Comparison of ENCODE assay signal across 8 cellular contexts in the genomic region with DNA sequence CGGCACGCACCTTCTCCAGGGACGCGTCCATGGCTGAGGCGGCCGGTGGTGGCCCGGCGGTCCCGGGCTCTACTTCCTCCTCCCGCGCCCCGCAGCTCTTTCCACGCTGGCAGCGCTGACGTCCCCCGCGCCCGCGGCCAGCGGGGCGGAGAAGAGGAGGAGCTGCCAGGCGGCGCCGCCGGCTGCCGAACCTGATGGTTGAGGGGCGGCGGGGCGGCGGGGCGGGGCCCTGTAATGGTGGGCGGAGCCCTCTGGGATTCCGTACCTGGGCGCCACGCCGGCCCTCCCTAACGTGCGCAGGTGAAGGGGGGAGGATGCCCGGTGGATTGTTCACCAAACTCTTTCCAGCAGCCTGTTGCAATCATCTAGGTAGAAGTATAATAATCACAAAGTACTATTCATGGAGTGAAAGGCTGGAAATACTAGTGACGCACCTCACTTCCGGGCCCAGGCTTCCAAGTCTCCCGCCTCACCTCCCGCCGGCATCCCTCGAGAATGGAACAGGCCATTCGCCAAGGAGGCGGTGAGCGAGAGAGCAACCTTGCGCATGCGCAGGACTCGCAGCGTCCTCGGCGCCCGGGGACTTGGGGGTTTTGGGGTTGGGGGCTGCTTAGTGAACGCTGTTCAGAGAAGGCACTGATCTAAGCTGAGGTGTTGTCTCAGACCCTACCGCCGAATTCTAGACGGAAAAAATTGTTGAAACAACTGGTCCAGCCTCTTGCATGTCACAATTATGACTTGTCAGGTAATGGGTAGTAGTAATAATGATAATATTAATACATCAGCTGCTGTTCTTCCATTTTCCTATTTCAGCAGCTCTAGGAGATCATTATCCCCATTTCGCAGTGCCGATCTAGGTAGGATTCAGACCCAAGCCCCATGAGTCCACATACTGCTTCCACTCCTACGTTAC. TPM values are rescaled to one million over a fixed set of nuclear protein-coding genes. Genes with fewer than 3 reads are reported as not detected.
DNase-seq lines count a peak whose midpoint lies in the region; ATAC-seq, FAIRE-seq and TF ChIP-seq lines count a peak whose summit lies in the region.
"Not testable (repeated sequence)": the region's sequence is repeated elsewhere in the genome, so short reads cannot be mapped to it uniquely, and the experiment has no call there.

No MANE protein-coding gene starts in this region.

- not testable (repeated sequence) for H3K9me3 ChIP-seq in HUES6 (ENCODE audit: control insufficient read depth, insufficient read depth, low read depth, low read length); endocrine pancreas (ENCODE audit: control insufficient read depth, low read length)

- TF ChIP-seq CTCF in D721Med (IDR thresholded peaks at IDR 0.05; ENCODE audit: insufficient read depth, missing control alignments), result not testable (repeated sequence)

- DNase-seq in D721Med (ENCODE audit: insufficient read length, low spot score), result peak; percentile 18
- DNase-seq in NOMO-1 treated with dmso at 0.1 percent for 144 hours (lab: John Stamatoyannopoulos, UW; ENCODE audit: unreplicated experiment), result peak; percentile 72
- DNase-seq in activated CD8-positive, alpha-beta memory T cell treated with anti-CD3 and anti-CD28 coated beads, Interleukin-2, amount 50 U/mL, for 1 hour (ENCODE audit: extremely low read depth), result peak; percentile 73
- DNase-seq in mesenteric fat pad (ENCODE audit: low spot score), result peak; percentile 94
- peak; percentile 92 for DNase-seq in stimulated activated CD8-positive, alpha-beta memory T cell treated with anti-CD3 and anti-CD28 coated beads, Interleukin-15, amount 100 ng/mL, for 1 hour (ENCODE audit: low read depth)

- H3K9ac ChIP-seq in HUES6 (ENCODE audit: low read length), result peak overlapping the region; percentile 90
- H3K9ac ChIP-seq in endocrine pancreas (ENCODE audit: control insufficient read depth, insufficient read depth, low read length), result not testable (repeated sequence)

- not testable (repeated sequence) for H3K4me1 ChIP-seq in HUES6 (ENCODE audit: control insufficient read depth, insufficient read depth, low read length); endocrine pancreas (ENCODE audit: control insufficient read depth, insufficient read depth, low read length)

- H3K27ac ChIP-seq in HUES6 (ENCODE audit: low read depth, low read length), result peak overlapping the region; percentile 98

- ATAC-seq in GM21526 (IDR thresholded peaks at IDR 0.05; ENCODE audit: low FRiP score, unreplicated experiment), result peak; percentile 89

- H3K4me3 ChIP-seq in HUES6 (ENCODE audit: low read depth, low read length) (peak overlapping the region; percentile 96), endocrine pancreas (ENCODE audit: control insufficient read depth, insufficient read depth, low read length) (peak overlapping the region; percentile 78)

- not testable (repeated sequence) for H3K27me3 ChIP-seq in HUES6 (ENCODE audit: control insufficient read depth, insufficient read depth, low read length); endocrine pancreas (ENCODE audit: control insufficient read depth, insufficient read depth, low read length)

- FAIRE-seq in D721Med (lab: Jason Lieb, UNC), result not testable (repeated sequence)

- H3K36me3 ChIP-seq in HUES6 (ENCODE audit: control insufficient read depth, insufficient read depth, low read length); endocrine pancreas (ENCODE audit: control insufficient read depth, insufficient read depth, low read length): not testable (repeated sequence)

RNA-seq across cellular contexts. Expression of gene PDPR, which starts 48.1 kb away (rescaled TPM):
- 33.5 TPM for total RNA-seq in mesenteric fat pad

Comparison
In these comparisons a context has a peak if more than half of its experiments do, and no peak if none do; other contexts are left out.
1. Peak in every context shown above with its lines: DNase-seq, ATAC-seq, H3K4me3 ChIP-seq and H3K27ac ChIP-seq.
2. DNase-seq: peak in every context shown above with its lines; median percentile 94 in mesenteric fat pad; 92 in stimulated activated CD8-positive, alpha-beta memory T cell treated with anti-CD3 and anti-CD28 coated beads, Interleukin-15, amount 100 ng/mL, for 1 hour; 73 in activated CD8-positive, alpha-beta memory T cell treated with anti-CD3 and anti-CD28 coated beads, Interleukin-2, amount 50 U/mL, for 1 hour; 72 in NOMO-1 treated with dmso at 0.1 percent for 144 hours; 18 in D721Med.